In the genomic region with DNA sequence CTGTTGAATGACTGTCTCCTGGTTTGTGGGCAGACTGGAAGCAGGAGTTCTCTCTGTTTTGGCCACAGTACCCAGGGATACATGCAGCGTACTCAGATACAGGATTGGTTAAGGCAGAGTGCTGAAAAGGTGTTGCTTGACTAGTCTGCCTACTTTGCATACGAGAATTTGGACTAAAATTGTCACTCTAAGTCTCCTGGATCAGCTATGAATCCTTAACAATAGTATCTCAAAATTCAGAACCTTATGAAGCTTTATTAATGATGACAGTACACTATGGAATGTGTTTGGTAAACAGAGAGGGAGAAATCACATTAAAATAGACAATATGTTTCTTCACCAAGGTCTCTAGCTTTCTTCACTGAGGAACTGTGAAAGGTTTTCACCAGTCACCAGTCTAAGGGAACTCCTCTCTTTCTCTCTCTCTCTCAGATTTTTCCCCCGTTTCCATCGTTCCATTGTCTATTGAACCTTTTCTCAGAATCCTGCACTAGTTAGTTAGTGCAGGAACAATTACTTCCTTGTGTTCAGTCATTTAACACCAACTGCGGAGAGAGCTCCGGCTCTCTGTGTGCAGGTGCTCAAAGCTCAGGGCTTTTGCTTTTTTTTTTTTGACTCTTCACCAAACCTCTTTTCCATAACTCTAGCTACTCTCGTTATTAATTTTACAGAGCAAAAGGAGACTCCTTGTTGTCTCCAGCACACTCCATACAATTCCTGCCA, we compare ENCODE assay signal across 15 cellular contexts.
DNase-seq lines count a peak whose midpoint lies in the region; ATAC-seq, FAIRE-seq and TF ChIP-seq lines count a peak whose summit lies in the region.
"Had no signal": no experiment of that assay in that cellular context is flagged by ENCODE, and none has a peak within 500 bp of the region (broad histone marks: within the 10 kb centered on the region; RNA-seq: fewer than 3 reads in every experiment).

No MANE protein-coding gene starts in this region.

- H3F3A ChIP-seq in Loucy (ENCODE audit: low read depth) = no peaks in the 10 kb centered on the region

- no peaks in the 10 kb centered on the region for H3K9me3 ChIP-seq in Loucy (ENCODE audit: insufficient read depth, low read depth, low read length)
- no peaks in the 10 kb centered on the region for H3K9me3 ChIP-seq in mucosa of descending colon
- H3K9me3 ChIP-seq: thoracic aorta had no signal

- H3K27me3 ChIP-seq in Loucy (ENCODE audit: insufficient read depth, low read length, poor library complexity, severe bottlenecking) (no peaks in the 10 kb centered on the region), bronchial epithelial cell (ENCODE audit: control insufficient read depth, insufficient read depth, low read length) (no peaks in the 10 kb centered on the region)

- ATAC-seq in mucosa of descending colon = peak; percentile 71
- ATAC-seq: right cardiac atrium had no signal

- TF ChIP-seq CTCF in AG10803 (conservative IDR thresholded peaks at IDR 0.05; ENCODE audit: low read length) (no peak), Loucy (conservative IDR thresholded peaks at IDR 0.05; ENCODE audit: low read length) (no peak), bronchial epithelial cell (IDR thresholded peaks at IDR 0.05; ENCODE audit: insufficient read depth, low read length, severe bottlenecking) (no peak), mucosa of descending colon (IDR thresholded peaks at IDR 0.05) (no peak)

- H3K9me2 ChIP-seq in Loucy (replicated peaks; ENCODE audit: low read depth, low read length) = no peaks in the 10 kb centered on the region

- H3K36me3 ChIP-seq in Loucy (ENCODE audit: insufficient read depth, low read length) (no peaks in the 10 kb centered on the region), bronchial epithelial cell (ENCODE audit: control insufficient read depth, insufficient read depth, low read length) (no peaks in the 10 kb centered on the region), mucosa of descending colon (ENCODE audit: low read depth) (no peaks in the 10 kb centered on the region)
- H3K36me3 ChIP-seq: thoracic aorta had no signal

- no peaks in the 10 kb centered on the region for H3K4me1 ChIP-seq in Loucy (ENCODE audit: insufficient read depth, low read length, poor library complexity, severe bottlenecking)
- peaks cover 8% of the 10 kb centered on the region for H3K4me1 ChIP-seq in mucosa of descending colon (ENCODE audit: low read depth)

- peak; percentile 25 for DNase-seq in AG10803 (ENCODE audit: low read depth)
- DNase-seq in bronchial epithelial cell (ENCODE audit: low read depth) = peak; percentile 61
- no peak for DNase-seq in mucosa of descending colon
- DNase-seq in medulla oblongata (ENCODE audit: extremely low spot score) = no peak
- DNase-seq in HEK293T (ENCODE audit: extremely low spot score) = no peak
- DNase-seq in islet precursor cell = no peak
- no peak for DNase-seq in stimulated activated CD4-positive, alpha-beta T cell treated with anti-CD3 and anti-CD28 coated beads, Interleukin-2, amount 100 ng/mL, for 48 hours
- DNase-seq: activated CD4-positive, alpha-beta T cell treated with anti-CD3 and anti-CD28 coated beads, Interleukin-2, amount 50 U/mL, for 48 hours; erythroblast; NCI-H2171 treated with DMSO at 0.1 percent for 48 hours; NK-92 treated with Interleukin-12 subunit alpha and Interleukin-12 subunit beta, amount 100 ng/mL, for 24 hours; right cardiac atrium; stimulated activated CD4-positive, alpha-beta T cell treated with anti-CD3 and anti-CD28 coated beads, Interleukin-2, amount 100 ng/mL, for 24 hours had no signal

- 0 out of 2 replicates have a peak overlapping the region, but pooled peaks have one; percentile 3 for H2AFZ ChIP-seq in Loucy (ENCODE audit: low read length)

- no peak overlapping the region for H3K9ac ChIP-seq in Loucy (ENCODE audit: low read depth, low read length, poor library complexity, severe bottlenecking)

- POLR2A ChIA-PET in HEK293T (lab: Yijun Ruan, JAX) = no interaction called here

- CTCF ChIA-PET in HEK293T (lab: Yijun Ruan, JAX) = no interaction called here

- FAIRE-seq in bronchial epithelial cell (lab: Jason Lieb, UNC) = peak; percentile 62

- no peak overlapping the region for H3K4me3 ChIP-seq in AG10803 (ENCODE audit: low read length)
- no peak overlapping the region for H3K4me3 ChIP-seq in Loucy (ENCODE audit: low read length, poor library complexity, severe bottlenecking)
- no peak overlapping the region for H3K4me3 ChIP-seq in bronchial epithelial cell (ENCODE audit: low read depth, low read length)
- H3K4me3 ChIP-seq in mucosa of descending colon = no peak overlapping the region
- H3K4me3 ChIP-seq: thoracic aorta had no signal

- H3K79me2 ChIP-seq in Loucy (ENCODE audit: insufficient read depth, low read length) = no peaks in the 10 kb centered on the region

- intact Hi-C loops in mucosa of descending colon (cut with DNase I, micrococcal nuclease) = no loop called here

- H3K4me2 ChIP-seq in Loucy (ENCODE audit: low read depth, low read length, poor library complexity, severe bottlenecking) = no peak overlapping the region

- H4K20me1 ChIP-seq in Loucy (ENCODE audit: insufficient read depth, low read length, poor library complexity, severe bottlenecking) = no peaks in the 10 kb centered on the region

TF ChIP-seq in HEK293T, 16 proteins besides CTCF, POLR2A, EP300 and RAD21:
- TF ChIP-seq CTBP1 (IDR thresholded peaks at IDR 0.05; ENCODE audit: borderline replicate concordance) (no peak), BHLHE40 (IDR thresholded peaks at IDR 0.05; ENCODE audit: borderline replicate concordance) (no peak), SUZ12 (IDR thresholded peaks at IDR 0.05) (no peak), LEF1 (IDR thresholded peaks at IDR 0.05; ENCODE audit: borderline replicate concordance) (no peak), ELF4 (IDR thresholded peaks at IDR 0.05) (no peak), TARDBP (IDR thresholded peaks at IDR 0.05) (no peak), SP1 (IDR thresholded peaks at IDR 0.05) (no peak), HDGF (IDR thresholded peaks at IDR 0.05; ENCODE audit: borderline replicate concordance) (no peak), FOXA1 (IDR thresholded peaks at IDR 0.05) (no peak), FOXM1 (IDR thresholded peaks at IDR 0.05; ENCODE audit: borderline replicate concordance) (no peak), FOXK2 (IDR thresholded peaks at IDR 0.05) (no peak), ARNT (IDR thresholded peaks at IDR 0.05) (no peak), NFRKB (IDR thresholded peaks at IDR 0.05) (no peak), ZNF384 (IDR thresholded peaks at IDR 0.05) (no peak), L3MBTL2 (conservative IDR thresholded peaks at IDR 0.05) (no peak)
- TF ChIP-seq, protein P1, sequence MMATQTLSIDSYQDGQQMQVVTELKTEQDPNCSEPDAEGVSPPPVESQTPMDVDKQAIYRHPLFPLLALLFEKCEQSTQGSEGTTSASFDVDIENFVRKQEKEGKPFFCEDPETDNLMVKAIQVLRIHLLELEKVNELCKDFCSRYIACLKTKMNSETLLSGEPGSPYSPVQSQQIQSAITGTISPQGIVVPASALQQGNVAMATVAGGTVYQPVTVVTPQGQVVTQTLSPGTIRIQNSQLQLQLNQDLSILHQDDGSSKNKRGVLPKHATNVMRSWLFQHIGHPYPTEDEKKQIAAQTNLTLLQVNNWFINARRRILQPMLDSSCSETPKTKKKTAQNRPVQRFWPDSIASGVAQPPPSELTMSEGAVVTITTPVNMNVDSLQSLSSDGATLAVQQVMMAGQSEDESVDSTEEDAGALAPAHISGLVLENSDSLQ (IDR thresholded peaks at IDR 0.05) = no peak

Comparison
In these comparisons a context has a peak if more than half of its experiments do, and no peak if none do; other contexts are left out.
1. DNase-seq: peak in AG10803 (single experiment) and bronchial epithelial cell (single experiment); none in mucosa of descending colon (0 of 3), medulla oblongata (single experiment), HEK293T (single experiment), islet precursor cell (single experiment) and stimulated activated CD4-positive, alpha-beta T cell treated with anti-CD3 and anti-CD28 coated beads, Interleukin-2, amount 100 ng/mL, for 48 hours (0 of 2).